25 cellular contexts compared by ENCODE assay signal in genomic region chr19:47475460-47475859, GRCh38. TPM values are rescaled to one million over a fixed set of nuclear protein-coding genes. Genes with fewer than 3 reads are reported as not detected.
"Had no signal": no experiment of that assay in that cellular context is flagged by ENCODE, and none has a peak within 500 bp of the region (broad histone marks: within the 10 kb centered on the region; RNA-seq: fewer than 3 reads in every experiment).

No MANE protein-coding gene starts in this region.

- H3K4me3 ChIP-seq: dorsolateral prefrontal cortex, gastrocnemius medialis, mucosa of descending colon, ovary, psoas muscle, sigmoid colon, stomach, thyroid gland had no signal

- H3K9me3 ChIP-seq: gastrocnemius medialis, mucosa of descending colon, ovary, psoas muscle, sigmoid colon, stomach, thyroid gland had no signal

- DNase-seq: dorsolateral prefrontal cortex; effector CD4-positive, alpha-beta T cell; foreskin fibroblast; gastrocnemius medialis; head of caudate nucleus; mesenchymal stem cell; mucosa of descending colon; naive thymus-derived CD4-positive, alpha-beta T cell; occipital lobe; ovary; right cardiac atrium; sigmoid colon; stimulated activated CD4-positive, alpha-beta T cell treated with anti-CD3 and anti-CD28 coated beads, Interleukin-2, amount 100 ng/mL, for 24 hours; stimulated activated CD4-positive, alpha-beta T cell treated with anti-CD3 and anti-CD28 coated beads, Interleukin-4, amount 100 ng/mL, for 24 hours; stimulated activated naive CD4-positive, alpha-beta T cell treated with Interleukin-2 at 50 U/mL for 16 hours; stomach; thyroid gland; trophoblast cell had no signal

- H3K36me3 ChIP-seq: gastrocnemius medialis, ovary, sigmoid colon, thyroid gland had no signal

- H3K36me3 Mint-ChIP-seq: stimulated activated effector memory CD8-positive, alpha-beta T cell treated with anti-CD3 and anti-CD28 coated beads, Interleukin-12 subunit alpha, Interleukin-12 subunit beta, amount 100 ng/mL, for 72 hours had no signal

- H3K27ac ChIP-seq: gastrocnemius medialis, ovary, psoas muscle, sigmoid colon, stomach, thyroid gland had no signal

- H3K4me3 Mint-ChIP-seq: mesothelial cell of epicardium; naive thymus-derived CD4-positive, alpha-beta T cell; nephron; stimulated activated effector memory CD8-positive, alpha-beta T cell treated with anti-CD3 and anti-CD28 coated beads, Interleukin-12 subunit alpha, Interleukin-12 subunit beta, amount 100 ng/mL, for 72 hours had no signal

- ATAC-seq: gastrocnemius medialis; left lobe of liver; mucosa of descending colon; naive thymus-derived CD4-positive, alpha-beta T cell; psoas muscle; right cardiac atrium; stimulated activated effector memory CD8-positive, alpha-beta T cell treated with anti-CD3 and anti-CD28 coated beads, Interleukin-12 subunit alpha, Interleukin-12 subunit beta, amount 100 ng/mL, for 72 hours had no signal

- H3K4me1 ChIP-seq: gastrocnemius medialis, psoas muscle had no signal

- H3K27ac Mint-ChIP-seq: mesothelial cell of epicardium; naive thymus-derived CD4-positive, alpha-beta T cell; nephron; stimulated activated effector memory CD8-positive, alpha-beta T cell treated with anti-CD3 and anti-CD28 coated beads, Interleukin-12 subunit alpha, Interleukin-12 subunit beta, amount 100 ng/mL, for 72 hours had no signal

RNA-seq across cellular contexts. Expression of gene SLC8A2, which starts 3.8 kb away (rescaled TPM):
- total RNA-seq: gastrocnemius medialis, glomerular endothelial cell, lung microvascular endothelial cell had no signal
